Comparison of ENCODE assay signal across 1 cellular context in the genomic region with DNA sequence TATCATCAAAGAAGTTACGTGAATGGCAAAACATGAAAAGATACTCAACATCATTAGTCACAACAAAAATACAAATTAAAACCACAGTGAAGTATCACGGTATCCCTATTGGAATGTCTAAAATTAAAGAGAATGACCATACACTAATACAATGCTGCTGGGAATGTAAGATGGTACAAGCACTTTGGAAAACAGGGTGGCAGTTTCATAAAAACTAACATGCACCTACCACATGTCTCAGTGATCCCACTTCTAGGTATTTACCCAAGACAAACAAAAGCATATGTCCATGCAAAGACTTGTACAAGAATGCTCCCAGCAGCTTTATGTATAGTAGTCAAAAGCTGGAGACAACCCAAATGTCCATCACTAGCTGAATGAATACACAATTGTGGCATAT.
TF ChIP-seq lines count a peak whose summit lies in the region.

No MANE protein-coding gene starts in this region.

TF ChIP-seq in HepG2, 621 proteins besides CTCF, POLR2A, EP300 and RAD21 (continued from another document and continues in another):
- peak; percentile 30; the same call in 1 of the 2 replicates for TF ChIP-seq DRAP1 (CRISPR knock-in tag; IDR thresholded peaks at IDR 0.05)
- TF ChIP-seq LCORL (IDR thresholded peaks at IDR 0.05) = no peak
- peak; percentile 38; the same call in 1 of the 2 replicates for TF ChIP-seq LCORL (CRISPR knock-in tag; IDR thresholded peaks at IDR 0.05)
- no peak for TF ChIP-seq KDM5A (IDR thresholded peaks at IDR 0.05; ENCODE audit: borderline replicate concordance, low read length)
- peak; percentile 58 for TF ChIP-seq SAP130 (CRISPR knock-in tag; IDR thresholded peaks at IDR 0.05; ENCODE audit: low read depth)
- TF ChIP-seq NPAS2 (CRISPR knock-in tag; IDR thresholded peaks at IDR 0.05; ENCODE audit: borderline replicate concordance) = no peak
- TF ChIP-seq ZNF350 (CRISPR knock-in tag; IDR thresholded peaks at IDR 0.05; ENCODE audit: borderline replicate concordance, low read depth) = no peak
- TF ChIP-seq CEBPG (CRISPR knock-in tag; IDR thresholded peaks at IDR 0.05) = peak; percentile 42
- no peak for TF ChIP-seq E2F5 (CRISPR knock-in tag; conservative IDR thresholded peaks at IDR 0.05)
- 0 out of 2 replicates have a peak, but pooled peaks have one; percentile 34 for TF ChIP-seq ARNT2 (CRISPR knock-in tag; IDR thresholded peaks at IDR 0.05; ENCODE audit: low read depth)
- TF ChIP-seq ZNF557 (CRISPR knock-in tag; IDR thresholded peaks at IDR 0.05) = no peak
- TF ChIP-seq XBP1 (CRISPR knock-in tag; IDR thresholded peaks at IDR 0.05) = no peak
- TF ChIP-seq ZNF333 (CRISPR knock-in tag; IDR thresholded peaks at IDR 0.05; ENCODE audit: borderline replicate concordance) = no peak
- peak; percentile 93 for TF ChIP-seq FOXA3 (CRISPR knock-in tag; IDR thresholded peaks at IDR 0.05)
- TF ChIP-seq CCAR2 (optimal IDR thresholded peaks at IDR 0.05; ENCODE audit: low read depth, low read length) = no peak
- peak; percentile 31; the same call in 1 of the 2 replicates for TF ChIP-seq KAT8 (CRISPR knock-in tag; IDR thresholded peaks at IDR 0.05)
- no peak for TF ChIP-seq KMT2A (CRISPR knock-in tag; IDR thresholded peaks at IDR 0.05)
- no peak for TF ChIP-seq ZNF335 (CRISPR knock-in tag; IDR thresholded peaks at IDR 0.05)
- 0 out of 2 replicates have a peak, but pooled peaks have one; percentile 15 for TF ChIP-seq GABPB1 (CRISPR knock-in tag; IDR thresholded peaks at IDR 0.05)
- TF ChIP-seq GFI1 (CRISPR knock-in tag; IDR thresholded peaks at IDR 0.05; ENCODE audit: borderline replicate concordance) = no peak
- TF ChIP-seq, protein P1, sequence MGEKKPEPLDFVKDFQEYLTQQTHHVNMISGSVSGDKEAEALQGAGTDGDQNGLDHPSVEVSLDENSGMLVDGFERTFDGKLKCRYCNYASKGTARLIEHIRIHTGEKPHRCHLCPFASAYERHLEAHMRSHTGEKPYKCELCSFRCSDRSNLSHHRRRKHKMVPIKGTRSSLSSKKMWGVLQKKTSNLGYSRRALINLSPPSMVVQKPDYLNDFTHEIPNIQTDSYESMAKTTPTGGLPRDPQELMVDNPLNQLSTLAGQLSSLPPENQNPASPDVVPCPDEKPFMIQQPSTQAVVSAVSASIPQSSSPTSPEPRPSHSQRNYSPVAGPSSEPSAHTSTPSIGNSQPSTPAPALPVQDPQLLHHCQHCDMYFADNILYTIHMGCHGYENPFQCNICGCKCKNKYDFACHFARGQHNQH (CRISPR knock-in tag; IDR thresholded peaks at IDR 0.05) = no peak
- TF ChIP-seq YEATS2 (CRISPR knock-in tag; IDR thresholded peaks at IDR 0.05; ENCODE audit: borderline replicate concordance) = peak; percentile 52; the same call in 1 of the 2 replicates
- no peak for TF ChIP-seq BORCS8-MEF2B (CRISPR knock-in tag; IDR thresholded peaks at IDR 0.05)
- no peak for TF ChIP-seq CREBL2 (CRISPR knock-in tag; IDR thresholded peaks at IDR 0.05; ENCODE audit: borderline replicate concordance)
- TF ChIP-seq ZFP36 (IDR thresholded peaks at IDR 0.05; ENCODE audit: borderline replicate concordance, low read depth, low read length, partially characterized antibody) = no peak
- TF ChIP-seq ZNF607 (CRISPR knock-in tag; IDR thresholded peaks at IDR 0.05; ENCODE audit: borderline replicate concordance) = no peak
- TF ChIP-seq ZGPAT (CRISPR knock-in tag; IDR thresholded peaks at IDR 0.05) = peak; percentile 54
- TF ChIP-seq RCOR2 (CRISPR knock-in tag; IDR thresholded peaks at IDR 0.05) = no peak
- peak; percentile 42; the same call in 1 of the 2 replicates for TF ChIP-seq ELF3 (CRISPR knock-in tag; IDR thresholded peaks at IDR 0.05)
- TF ChIP-seq ZBTB7B (CRISPR knock-in tag; IDR thresholded peaks at IDR 0.05) = no peak
- TF ChIP-seq, protein P2, sequence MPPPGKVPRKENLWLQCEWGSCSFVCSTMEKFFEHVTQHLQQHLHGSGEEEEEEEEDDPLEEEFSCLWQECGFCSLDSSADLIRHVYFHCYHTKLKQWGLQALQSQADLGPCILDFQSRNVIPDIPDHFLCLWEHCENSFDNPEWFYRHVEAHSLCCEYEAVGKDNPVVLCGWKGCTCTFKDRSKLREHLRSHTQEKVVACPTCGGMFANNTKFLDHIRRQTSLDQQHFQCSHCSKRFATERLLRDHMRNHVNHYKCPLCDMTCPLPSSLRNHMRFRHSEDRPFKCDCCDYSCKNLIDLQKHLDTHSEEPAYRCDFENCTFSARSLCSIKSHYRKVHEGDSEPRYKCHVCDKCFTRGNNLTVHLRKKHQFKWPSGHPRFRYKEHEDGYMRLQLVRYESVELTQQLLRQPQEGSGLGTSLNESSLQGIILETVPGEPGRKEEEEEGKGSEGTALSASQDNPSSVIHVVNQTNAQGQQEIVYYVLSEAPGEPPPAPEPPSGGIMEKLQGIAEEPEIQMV (CRISPR knock-in tag; IDR thresholded peaks at IDR 0.05; ENCODE audit: low read depth) = no peak
- no peak for TF ChIP-seq ELK4 (CRISPR knock-in tag; IDR thresholded peaks at IDR 0.05; ENCODE audit: borderline replicate concordance)
- no peak for TF ChIP-seq ZFP36L1 (CRISPR knock-in tag; IDR thresholded peaks at IDR 0.05)
- TF ChIP-seq, protein P3, sequence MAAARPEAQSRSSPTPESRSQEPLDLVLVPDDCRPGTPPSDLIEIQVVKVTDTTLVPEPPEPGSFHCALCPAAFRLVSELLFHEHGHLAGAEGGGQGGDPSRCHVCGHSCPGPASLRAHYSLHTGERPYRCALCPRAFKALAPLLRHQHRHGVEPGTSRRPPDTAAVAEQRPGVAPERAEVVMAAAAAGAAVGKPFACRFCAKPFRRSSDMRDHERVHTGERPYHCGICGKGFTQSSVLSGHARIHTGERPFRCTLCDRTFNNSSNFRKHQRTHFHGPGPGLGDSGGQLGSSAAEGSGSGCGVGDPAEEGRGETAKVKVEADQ (CRISPR knock-in tag; IDR thresholded peaks at IDR 0.05; ENCODE audit: borderline replicate concordance) = no peak
- TF ChIP-seq GATA4 (IDR thresholded peaks at IDR 0.05; ENCODE audit: borderline replicate concordance, low read depth) = peak; percentile 35; the same call in 1 of the 2 replicates
- no peak for TF ChIP-seq TOPORS (CRISPR knock-in tag; IDR thresholded peaks at IDR 0.05)
- TF ChIP-seq DNMT1 (CRISPR knock-in tag; IDR thresholded peaks at IDR 0.05) = no peak
- no peak; the same call in 1 of the 2 replicates for TF ChIP-seq CREM (IDR thresholded peaks at IDR 0.05)
- no peak for TF ChIP-seq CREM (CRISPR knock-in tag; IDR thresholded peaks at IDR 0.05)
- TF ChIP-seq NFE2L2 (IDR thresholded peaks at IDR 0.05; ENCODE audit: low read length) = no peak
- TF ChIP-seq, protein P4, sequence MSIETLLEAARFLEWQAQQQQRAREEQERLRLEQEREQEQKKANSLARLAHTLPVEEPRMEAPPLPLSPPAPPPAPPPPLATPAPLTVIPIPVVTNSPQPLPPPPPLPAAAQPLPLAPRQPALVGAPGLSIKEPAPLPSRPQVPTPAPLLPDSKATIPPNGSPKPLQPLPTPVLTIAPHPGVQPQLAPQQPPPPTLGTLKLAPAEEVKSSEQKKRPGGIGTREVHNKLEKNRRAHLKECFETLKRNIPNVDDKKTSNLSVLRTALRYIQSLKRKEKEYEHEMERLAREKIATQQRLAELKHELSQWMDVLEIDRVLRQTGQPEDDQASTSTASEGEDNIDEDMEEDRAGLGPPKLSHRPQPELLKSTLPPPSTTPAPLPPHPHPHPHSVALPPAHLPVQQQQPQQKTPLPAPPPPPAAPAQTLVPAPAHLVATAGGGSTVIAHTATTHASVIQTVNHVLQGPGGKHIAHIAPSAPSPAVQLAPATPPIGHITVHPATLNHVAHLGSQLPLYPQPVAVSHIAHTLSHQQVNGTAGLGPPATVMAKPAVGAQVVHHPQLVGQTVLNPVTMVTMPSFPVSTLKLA (IDR thresholded peaks at IDR 0.05) = no peak
- TF ChIP-seq ZNF616 (CRISPR knock-in tag; IDR thresholded peaks at IDR 0.05; ENCODE audit: low read depth) = no peak
- peak; percentile 59; the same call in 1 of the 2 replicates for TF ChIP-seq MIER3 (CRISPR knock-in tag; IDR thresholded peaks at IDR 0.05; ENCODE audit: borderline replicate concordance)
- TF ChIP-seq SMAD1 (CRISPR knock-in tag; IDR thresholded peaks at IDR 0.05; ENCODE audit: borderline replicate concordance, low read depth) = no peak
- TF ChIP-seq ZNF513 (CRISPR knock-in tag; conservative IDR thresholded peaks at IDR 0.05) = no peak
- TF ChIP-seq ZNF124 (CRISPR knock-in tag; IDR thresholded peaks at IDR 0.05) = no peak
- TF ChIP-seq MED1 (CRISPR knock-in tag; IDR thresholded peaks at IDR 0.05) = peak; percentile 53; the same call in 1 of the 2 replicates
- TF ChIP-seq ZNF337 (CRISPR knock-in tag; IDR thresholded peaks at IDR 0.05; ENCODE audit: borderline replicate concordance, low read depth) = no peak
- no peak for TF ChIP-seq NFKBIZ (CRISPR knock-in tag; IDR thresholded peaks at IDR 0.05)
- TF ChIP-seq ZNF143 (CRISPR knock-in tag; IDR thresholded peaks at IDR 0.05) = no peak
- no peak for TF ChIP-seq ZNF382 (CRISPR knock-in tag; IDR thresholded peaks at IDR 0.05; ENCODE audit: borderline replicate concordance)
- no peak for TF ChIP-seq HDAC1 (CRISPR knock-in tag; IDR thresholded peaks at IDR 0.05)
- TF ChIP-seq RARA (CRISPR knock-in tag; IDR thresholded peaks at IDR 0.05) = peak; percentile 72
- TF ChIP-seq NBN (conservative IDR thresholded peaks at IDR 0.05) = no peak
- TF ChIP-seq TBL1XR1 (IDR thresholded peaks at IDR 0.05; ENCODE audit: borderline replicate concordance, low read length, partially characterized antibody) = no peak
- TF ChIP-seq, protein P5, sequence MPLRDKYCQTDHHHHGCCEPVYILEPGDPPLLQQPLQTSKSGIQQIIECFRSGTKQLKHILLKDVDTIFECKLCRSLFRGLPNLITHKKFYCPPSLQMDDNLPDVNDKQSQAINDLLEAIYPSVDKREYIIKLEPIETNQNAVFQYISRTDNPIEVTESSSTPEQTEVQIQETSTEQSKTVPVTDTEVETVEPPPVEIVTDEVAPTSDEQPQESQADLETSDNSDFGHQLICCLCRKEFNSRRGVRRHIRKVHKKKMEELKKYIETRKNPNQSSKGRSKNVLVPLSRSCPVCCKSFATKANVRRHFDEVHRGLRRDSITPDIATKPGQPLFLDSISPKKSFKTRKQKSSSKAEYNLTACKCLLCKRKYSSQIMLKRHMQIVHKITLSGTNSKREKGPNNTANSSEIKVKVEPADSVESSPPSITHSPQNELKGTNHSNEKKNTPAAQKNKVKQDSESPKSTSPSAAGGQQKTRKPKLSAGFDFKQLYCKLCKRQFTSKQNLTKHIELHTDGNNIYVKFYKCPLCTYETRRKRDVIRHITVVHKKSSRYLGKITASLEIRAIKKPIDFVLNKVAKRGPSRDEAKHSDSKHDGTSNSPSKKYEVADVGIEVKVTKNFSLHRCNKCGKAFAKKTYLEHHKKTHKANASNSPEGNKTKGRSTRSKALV (CRISPR knock-in tag; IDR thresholded peaks at IDR 0.05) = no peak
- no peak for TF ChIP-seq ZNF558 (CRISPR knock-in tag; IDR thresholded peaks at IDR 0.05; ENCODE audit: borderline replicate concordance)
- TF ChIP-seq ZNF160 (CRISPR knock-in tag; IDR thresholded peaks at IDR 0.05) = no peak
- TF ChIP-seq THAP11 (CRISPR knock-in tag; IDR thresholded peaks at IDR 0.05) = peak; percentile 52; the same call in 1 of the 2 replicates
- no peak for TF ChIP-seq ZSCAN22 (CRISPR knock-in tag; IDR thresholded peaks at IDR 0.05)
- no peak for TF ChIP-seq PHB2 (IDR thresholded peaks at IDR 0.05; ENCODE audit: partially characterized antibody)
- TF ChIP-seq DNMT3B (CRISPR knock-in tag; conservative IDR thresholded peaks at IDR 0.05) = 0 out of 2 replicates have a peak, but pooled peaks have one; percentile 23
- TF ChIP-seq PRPF4 (IDR thresholded peaks at IDR 0.05; ENCODE audit: low read depth, low read length, poor library complexity, severe bottlenecking) = no peak
- TF ChIP-seq KDM4B (CRISPR knock-in tag; IDR thresholded peaks at IDR 0.05) = no peak
- peak; percentile 94 for TF ChIP-seq HMG20A (CRISPR knock-in tag; IDR thresholded peaks at IDR 0.05; ENCODE audit: borderline replicate concordance)
